ENCODE assay signal across 1 cellular context in genomic region chr18:64444819-64445218, GRCh38.
TF ChIP-seq lines count a peak whose summit lies in the region.

No MANE protein-coding gene starts in this region.

TF ChIP-seq in WTC11, 78 proteins besides CTCF, POLR2A, EP300 and RAD21 (continued from another document):
- TF ChIP-seq ESRRA (CRISPR knock-in tag; IDR thresholded peaks at IDR 0.05; ENCODE audit: borderline replicate concordance) (no peak), E2F5 (CRISPR knock-in tag; IDR thresholded peaks at IDR 0.05) (no peak)
